In the genomic region with DNA sequence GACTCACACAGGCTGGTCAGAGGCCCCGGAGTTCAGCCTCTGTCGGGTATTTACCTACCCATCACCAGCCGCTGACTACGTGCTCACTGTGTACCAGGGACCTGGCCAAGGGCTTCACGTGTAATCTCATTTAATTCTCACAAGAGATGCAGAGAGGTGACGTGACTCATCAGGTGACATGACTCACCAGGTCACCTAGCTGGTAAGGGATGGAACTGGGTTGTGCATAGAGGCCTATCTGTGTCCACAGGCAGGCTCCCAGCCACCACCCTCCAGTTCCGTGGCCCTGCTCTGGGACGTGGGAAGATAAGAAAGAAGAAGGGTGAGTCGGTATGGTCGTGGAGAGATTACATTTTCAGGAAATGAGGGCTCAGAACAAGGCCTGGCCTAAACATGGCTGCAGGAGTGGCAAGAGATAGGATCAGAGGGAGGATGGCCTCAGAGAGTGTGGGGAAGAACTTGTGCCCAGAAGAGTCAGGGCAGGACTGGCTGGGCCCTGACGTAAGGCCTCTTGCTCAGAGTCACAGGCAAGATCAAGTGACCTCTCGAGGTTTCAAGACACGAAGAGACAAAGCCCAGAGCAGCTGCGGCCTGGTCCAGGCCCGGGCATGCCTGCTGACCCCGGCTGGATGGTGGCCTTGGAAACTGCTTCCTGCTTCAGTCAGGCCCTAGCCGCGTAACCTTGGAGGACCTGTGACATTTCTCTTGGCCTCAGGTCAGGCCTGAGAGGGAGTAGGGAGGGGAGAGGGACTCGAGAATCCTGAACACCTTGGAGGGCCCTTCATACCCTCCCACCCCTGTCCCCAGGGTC, we compare ENCODE assay signal across 2 cellular contexts.
A peak's percentile ranks its signal among the peaks of the same experiment; 100 is the strongest.
TF ChIP-seq lines count a peak whose summit lies in the region.

No MANE protein-coding gene starts in this region.

TF ChIP-seq in K562, 482 proteins besides CTCF, POLR2A, EP300 and RAD21 (continued from another document and continues in another):
- TF ChIP-seq PRPF4 (IDR thresholded peaks at IDR 0.05; ENCODE audit: insufficient read depth, low read depth, low read length, poor library complexity, severe bottlenecking), result no peak
- TF ChIP-seq, protein P1, sequence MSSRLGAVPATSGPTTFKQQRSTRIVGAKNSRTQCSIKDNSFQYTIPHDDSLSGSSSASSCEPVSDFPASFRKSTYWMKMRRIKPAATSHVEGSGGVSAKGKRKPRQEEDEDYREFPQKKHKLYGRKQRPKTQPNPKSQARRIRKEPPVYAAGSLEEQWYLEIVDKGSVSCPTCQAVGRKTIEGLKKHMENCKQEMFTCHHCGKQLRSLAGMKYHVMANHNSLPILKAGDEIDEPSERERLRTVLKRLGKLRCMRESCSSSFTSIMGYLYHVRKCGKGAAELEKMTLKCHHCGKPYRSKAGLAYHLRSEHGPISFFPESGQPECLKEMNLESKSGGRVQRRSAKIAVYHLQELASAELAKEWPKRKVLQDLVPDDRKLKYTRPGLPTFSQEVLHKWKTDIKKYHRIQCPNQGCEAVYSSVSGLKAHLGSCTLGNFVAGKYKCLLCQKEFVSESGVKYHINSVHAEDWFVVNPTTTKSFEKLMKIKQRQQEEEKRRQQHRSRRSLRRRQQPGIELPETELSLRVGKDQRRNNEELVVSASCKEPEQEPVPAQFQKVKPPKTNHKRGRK (tag; IDR thresholded peaks at IDR 0.05), result no peak
- TF ChIP-seq, protein P2, sequence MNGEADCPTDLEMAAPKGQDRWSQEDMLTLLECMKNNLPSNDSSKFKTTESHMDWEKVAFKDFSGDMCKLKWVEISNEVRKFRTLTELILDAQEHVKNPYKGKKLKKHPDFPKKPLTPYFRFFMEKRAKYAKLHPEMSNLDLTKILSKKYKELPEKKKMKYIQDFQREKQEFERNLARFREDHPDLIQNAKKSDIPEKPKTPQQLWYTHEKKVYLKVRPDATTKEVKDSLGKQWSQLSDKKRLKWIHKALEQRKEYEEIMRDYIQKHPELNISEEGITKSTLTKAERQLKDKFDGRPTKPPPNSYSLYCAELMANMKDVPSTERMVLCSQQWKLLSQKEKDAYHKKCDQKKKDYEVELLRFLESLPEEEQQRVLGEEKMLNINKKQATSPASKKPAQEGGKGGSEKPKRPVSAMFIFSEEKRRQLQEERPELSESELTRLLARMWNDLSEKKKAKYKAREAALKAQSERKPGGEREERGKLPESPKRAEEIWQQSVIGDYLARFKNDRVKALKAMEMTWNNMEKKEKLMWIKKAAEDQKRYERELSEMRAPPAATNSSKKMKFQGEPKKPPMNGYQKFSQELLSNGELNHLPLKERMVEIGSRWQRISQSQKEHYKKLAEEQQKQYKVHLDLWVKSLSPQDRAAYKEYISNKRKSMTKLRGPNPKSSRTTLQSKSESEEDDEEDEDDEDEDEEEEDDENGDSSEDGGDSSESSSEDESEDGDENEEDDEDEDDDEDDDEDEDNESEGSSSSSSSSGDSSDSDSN (IDR thresholded peaks at IDR 0.05; ENCODE audit: borderline replicate concordance in 1 of 2, low read depth in 2 of 2, low read length in 2 of 2), result peak; percentile 26 to 98; a peak in 3 of 4 replicates
- peak; percentile 92; the same call in 1 of the 2 replicates for TF ChIP-seq EZH2 (IDR thresholded peaks at IDR 0.05; ENCODE audit: borderline replicate concordance, low read depth, low read length)
- peak; percentile 99 for TF ChIP-seq ELF4 (CRISPR knock-in tag; IDR thresholded peaks at IDR 0.05)
- TF ChIP-seq NR4A1 (CRISPR knock-in tag; IDR thresholded peaks at IDR 0.05), result peak; percentile 97
- peak; percentile 99 for TF ChIP-seq NR4A1 (tag; IDR thresholded peaks at IDR 0.05)
- TF ChIP-seq, protein P3, sequence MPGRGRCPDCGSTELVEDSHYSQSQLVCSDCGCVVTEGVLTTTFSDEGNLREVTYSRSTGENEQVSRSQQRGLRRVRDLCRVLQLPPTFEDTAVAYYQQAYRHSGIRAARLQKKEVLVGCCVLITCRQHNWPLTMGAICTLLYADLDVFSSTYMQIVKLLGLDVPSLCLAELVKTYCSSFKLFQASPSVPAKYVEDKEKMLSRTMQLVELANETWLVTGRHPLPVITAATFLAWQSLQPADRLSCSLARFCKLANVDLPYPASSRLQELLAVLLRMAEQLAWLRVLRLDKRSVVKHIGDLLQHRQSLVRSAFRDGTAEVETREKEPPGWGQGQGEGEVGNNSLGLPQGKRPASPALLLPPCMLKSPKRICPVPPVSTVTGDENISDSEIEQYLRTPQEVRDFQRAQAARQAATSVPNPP (IDR thresholded peaks at IDR 0.05; ENCODE audit: borderline replicate concordance, insufficient read depth, insufficient read length), result no peak
- peak; percentile 74 for TF ChIP-seq EGR1 (conservative IDR thresholded peaks at IDR 0.05)
- TF ChIP-seq TEAD4 (IDR thresholded peaks at IDR 0.05; ENCODE audit: low read length), result peak; percentile 99
- no peak for TF ChIP-seq TEAD4 (CRISPR knock-in tag; IDR thresholded peaks at IDR 0.05; ENCODE audit: borderline replicate concordance)
- peak; percentile 99; the same call in 1 of the 2 replicates for TF ChIP-seq CC2D1A (IDR thresholded peaks at IDR 0.05)
- TF ChIP-seq ZNF766 (CRISPR knock-in tag; conservative IDR thresholded peaks at IDR 0.05), result peak; percentile 99
- TF ChIP-seq DNMT1 (IDR thresholded peaks at IDR 0.05), result peak; percentile 83; the same call in 1 of the 2 replicates
- peak; percentile 76 for TF ChIP-seq TAF1 (IDR thresholded peaks at IDR 0.05; ENCODE audit: control insufficient read depth, extremely low read depth, insufficient read depth, low read length, severe bottlenecking)
- TF ChIP-seq TOE1 (IDR thresholded peaks at IDR 0.05; ENCODE audit: borderline replicate concordance), result peak; percentile 92
- no peak for TF ChIP-seq TOE1 (CRISPR knock-in tag; IDR thresholded peaks at IDR 0.05; ENCODE audit: borderline replicate concordance, low read depth)
- peak; percentile 66 for TF ChIP-seq STAT5B (CRISPR knock-in tag; IDR thresholded peaks at IDR 0.05)
- peak; percentile 62 for TF ChIP-seq PHF20 (IDR thresholded peaks at IDR 0.05; ENCODE audit: partially characterized antibody)
- TF ChIP-seq GATAD2B (IDR thresholded peaks at IDR 0.05; ENCODE audit: borderline replicate concordance), result peak; percentile 97
- TF ChIP-seq, protein P4, sequence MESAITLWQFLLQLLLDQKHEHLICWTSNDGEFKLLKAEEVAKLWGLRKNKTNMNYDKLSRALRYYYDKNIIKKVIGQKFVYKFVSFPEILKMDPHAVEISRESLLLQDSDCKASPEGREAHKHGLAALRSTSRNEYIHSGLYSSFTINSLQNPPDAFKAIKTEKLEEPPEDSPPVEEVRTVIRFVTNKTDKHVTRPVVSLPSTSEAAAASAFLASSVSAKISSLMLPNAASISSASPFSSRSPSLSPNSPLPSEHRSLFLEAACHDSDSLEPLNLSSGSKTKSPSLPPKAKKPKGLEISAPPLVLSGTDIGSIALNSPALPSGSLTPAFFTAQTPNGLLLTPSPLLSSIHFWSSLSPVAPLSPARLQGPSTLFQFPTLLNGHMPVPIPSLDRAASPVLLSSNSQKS (CRISPR knock-in tag; IDR thresholded peaks at IDR 0.05), result no peak
- TF ChIP-seq ZNF764 (CRISPR knock-in tag; IDR thresholded peaks at IDR 0.05; ENCODE audit: low read depth), result no peak
- TF ChIP-seq TEAD1 (CRISPR knock-in tag; IDR thresholded peaks at IDR 0.05), result peak; percentile 97 to 98
- peak; percentile 100 for TF ChIP-seq GATAD2A (IDR thresholded peaks at IDR 0.05)
- TF ChIP-seq ATF1 (CRISPR knock-in tag; IDR thresholded peaks at IDR 0.05), result no peak
- peak; percentile 95 for TF ChIP-seq ATF1 (tag; IDR thresholded peaks at IDR 0.05)

TF ChIP-seq in HepG2, 621 proteins besides CTCF, POLR2A, EP300 and RAD21 (continued from another document and continues in another):
- TF ChIP-seq HNRNPH1 (optimal IDR thresholded peaks at IDR 0.05; ENCODE audit: low read depth, low read length) (no peak), ZNF782 (CRISPR knock-in tag; IDR thresholded peaks at IDR 0.05; ENCODE audit: borderline replicate concordance) (no peak), RNF2 (conservative IDR thresholded peaks at IDR 0.05; ENCODE audit: low read depth) (0 out of 2 replicates have a peak, but pooled peaks have one; percentile 37), XRCC5 (optimal IDR thresholded peaks at IDR 0.05; ENCODE audit: low read length) (no peak), NPAS2 (CRISPR knock-in tag; IDR thresholded peaks at IDR 0.05; ENCODE audit: borderline replicate concordance) (no peak), REL (CRISPR knock-in tag; conservative IDR thresholded peaks at IDR 0.05) (no peak), ZNF780A (CRISPR knock-in tag; IDR thresholded peaks at IDR 0.05) (no peak), NFE2L2 (IDR thresholded peaks at IDR 0.05; ENCODE audit: low read length) (no peak), SIN3A (IDR thresholded peaks at IDR 0.05; ENCODE audit: borderline replicate concordance, low read depth, low read length) (peak; percentile 69; the same call in 1 of the 2 replicates), ZNF256 (CRISPR knock-in tag; conservative IDR thresholded peaks at IDR 0.05) (no peak), ZNF766 (CRISPR knock-in tag; IDR thresholded peaks at IDR 0.05; ENCODE audit: borderline replicate concordance) (no peak), ZBTB7A (CRISPR knock-in tag; IDR thresholded peaks at IDR 0.05) (no peak), SRSF1 (optimal IDR thresholded peaks at IDR 0.05; ENCODE audit: low read depth, low read length) (no peak), ZBTB20 (CRISPR knock-in tag; IDR thresholded peaks at IDR 0.05; ENCODE audit: borderline replicate concordance, low read depth) (peak; percentile 49; the same call in 1 of the 2 replicates)
- TF ChIP-seq, protein P5, sequence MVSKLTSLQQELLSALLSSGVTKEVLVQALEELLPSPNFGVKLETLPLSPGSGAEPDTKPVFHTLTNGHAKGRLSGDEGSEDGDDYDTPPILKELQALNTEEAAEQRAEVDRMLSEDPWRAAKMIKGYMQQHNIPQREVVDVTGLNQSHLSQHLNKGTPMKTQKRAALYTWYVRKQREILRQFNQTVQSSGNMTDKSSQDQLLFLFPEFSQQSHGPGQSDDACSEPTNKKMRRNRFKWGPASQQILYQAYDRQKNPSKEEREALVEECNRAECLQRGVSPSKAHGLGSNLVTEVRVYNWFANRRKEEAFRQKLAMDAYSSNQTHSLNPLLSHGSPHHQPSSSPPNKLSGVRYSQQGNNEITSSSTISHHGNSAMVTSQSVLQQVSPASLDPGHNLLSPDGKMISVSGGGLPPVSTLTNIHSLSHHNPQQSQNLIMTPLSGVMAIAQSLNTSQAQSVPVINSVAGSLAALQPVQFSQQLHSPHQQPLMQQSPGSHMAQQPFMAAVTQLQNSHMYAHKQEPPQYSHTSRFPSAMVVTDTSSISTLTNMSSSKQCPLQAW (CRISPR knock-in tag; IDR thresholded peaks at IDR 0.05), result peak; percentile 90
- TF ChIP-seq, protein P6, sequence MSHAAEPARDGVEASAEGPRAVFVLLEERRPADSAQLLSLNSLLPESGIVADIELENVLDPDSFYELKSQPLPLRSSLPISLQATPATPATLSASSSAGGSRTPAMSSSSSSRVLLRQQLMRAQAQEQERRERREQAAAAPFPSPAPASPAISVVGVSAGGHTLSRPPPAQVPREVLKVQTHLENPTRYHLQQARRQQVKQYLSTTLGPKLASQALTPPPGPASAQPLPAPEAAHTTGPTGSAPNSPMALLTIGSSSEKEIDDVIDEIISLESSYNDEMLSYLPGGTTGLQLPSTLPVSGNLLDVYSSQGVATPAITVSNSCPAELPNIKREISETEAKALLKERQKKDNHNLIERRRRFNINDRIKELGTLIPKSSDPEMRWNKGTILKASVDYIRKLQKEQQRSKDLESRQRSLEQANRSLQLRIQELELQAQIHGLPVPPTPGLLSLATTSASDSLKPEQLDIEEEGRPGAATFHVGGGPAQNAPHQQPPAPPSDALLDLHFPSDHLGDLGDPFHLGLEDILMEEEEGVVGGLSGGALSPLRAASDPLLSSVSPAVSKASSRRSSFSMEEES (CRISPR knock-in tag; IDR thresholded peaks at IDR 0.05), result peak; percentile 91
- TF ChIP-seq, protein P7, sequence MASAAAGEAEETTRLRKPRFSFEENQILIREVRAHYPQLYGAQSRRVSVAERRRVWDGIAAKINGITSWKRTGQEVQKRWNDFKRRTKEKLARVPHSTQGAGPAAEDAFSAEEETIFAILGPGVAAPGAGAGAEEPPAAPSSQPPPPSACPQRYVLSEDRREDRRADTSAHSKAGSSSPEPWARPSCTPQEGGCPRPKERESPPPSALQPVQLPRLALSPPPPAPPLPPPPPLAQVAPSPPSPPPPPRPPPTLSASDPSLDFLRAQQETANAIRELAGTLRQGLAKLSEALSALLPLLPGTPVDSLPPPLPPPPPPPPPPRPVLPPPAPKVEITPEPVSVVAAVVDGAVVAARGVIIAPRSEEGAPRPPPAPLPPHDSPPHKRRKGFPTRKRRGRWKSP (CRISPR knock-in tag; IDR thresholded peaks at IDR 0.05), result 0 out of 2 replicates have a peak, but pooled peaks have one; percentile 73
- TF ChIP-seq, protein P8, sequence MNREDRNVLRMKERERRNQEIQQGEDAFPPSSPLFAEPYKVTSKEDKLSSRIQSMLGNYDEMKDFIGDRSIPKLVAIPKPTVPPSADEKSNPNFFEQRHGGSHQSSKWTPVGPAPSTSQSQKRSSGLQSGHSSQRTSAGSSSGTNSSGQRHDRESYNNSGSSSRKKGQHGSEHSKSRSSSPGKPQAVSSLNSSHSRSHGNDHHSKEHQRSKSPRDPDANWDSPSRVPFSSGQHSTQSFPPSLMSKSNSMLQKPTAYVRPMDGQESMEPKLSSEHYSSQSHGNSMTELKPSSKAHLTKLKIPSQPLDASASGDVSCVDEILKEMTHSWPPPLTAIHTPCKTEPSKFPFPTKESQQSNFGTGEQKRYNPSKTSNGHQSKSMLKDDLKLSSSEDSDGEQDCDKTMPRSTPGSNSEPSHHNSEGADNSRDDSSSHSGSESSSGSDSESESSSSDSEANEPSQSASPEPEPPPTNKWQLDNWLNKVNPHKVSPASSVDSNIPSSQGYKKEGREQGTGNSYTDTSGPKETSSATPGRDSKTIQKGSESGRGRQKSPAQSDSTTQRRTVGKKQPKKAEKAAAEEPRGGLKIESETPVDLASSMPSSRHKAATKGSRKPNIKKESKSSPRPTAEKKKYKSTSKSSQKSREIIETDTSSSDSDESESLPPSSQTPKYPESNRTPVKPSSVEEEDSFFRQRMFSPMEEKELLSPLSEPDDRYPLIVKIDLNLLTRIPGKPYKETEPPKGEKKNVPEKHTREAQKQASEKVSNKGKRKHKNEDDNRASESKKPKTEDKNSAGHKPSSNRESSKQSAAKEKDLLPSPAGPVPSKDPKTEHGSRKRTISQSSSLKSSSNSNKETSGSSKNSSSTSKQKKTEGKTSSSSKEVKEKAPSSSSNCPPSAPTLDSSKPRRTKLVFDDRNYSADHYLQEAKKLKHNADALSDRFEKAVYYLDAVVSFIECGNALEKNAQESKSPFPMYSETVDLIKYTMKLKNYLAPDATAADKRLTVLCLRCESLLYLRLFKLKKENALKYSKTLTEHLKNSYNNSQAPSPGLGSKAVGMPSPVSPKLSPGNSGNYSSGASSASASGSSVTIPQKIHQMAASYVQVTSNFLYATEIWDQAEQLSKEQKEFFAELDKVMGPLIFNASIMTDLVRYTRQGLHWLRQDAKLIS (CRISPR knock-in tag; IDR thresholded peaks at IDR 0.05), result no peak
- TF ChIP-seq, protein P9, sequence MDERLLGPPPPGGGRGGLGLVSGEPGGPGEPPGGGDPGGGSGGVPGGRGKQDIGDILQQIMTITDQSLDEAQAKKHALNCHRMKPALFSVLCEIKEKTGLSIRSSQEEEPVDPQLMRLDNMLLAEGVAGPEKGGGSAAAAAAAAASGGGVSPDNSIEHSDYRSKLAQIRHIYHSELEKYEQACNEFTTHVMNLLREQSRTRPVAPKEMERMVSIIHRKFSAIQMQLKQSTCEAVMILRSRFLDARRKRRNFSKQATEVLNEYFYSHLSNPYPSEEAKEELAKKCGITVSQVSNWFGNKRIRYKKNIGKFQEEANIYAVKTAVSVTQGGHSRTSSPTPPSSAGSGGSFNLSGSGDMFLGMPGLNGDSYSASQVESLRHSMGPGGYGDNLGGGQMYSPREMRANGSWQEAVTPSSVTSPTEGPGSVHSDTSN (CRISPR knock-in tag; IDR thresholded peaks at IDR 0.05), result no peak
- TF ChIP-seq, protein P10, sequence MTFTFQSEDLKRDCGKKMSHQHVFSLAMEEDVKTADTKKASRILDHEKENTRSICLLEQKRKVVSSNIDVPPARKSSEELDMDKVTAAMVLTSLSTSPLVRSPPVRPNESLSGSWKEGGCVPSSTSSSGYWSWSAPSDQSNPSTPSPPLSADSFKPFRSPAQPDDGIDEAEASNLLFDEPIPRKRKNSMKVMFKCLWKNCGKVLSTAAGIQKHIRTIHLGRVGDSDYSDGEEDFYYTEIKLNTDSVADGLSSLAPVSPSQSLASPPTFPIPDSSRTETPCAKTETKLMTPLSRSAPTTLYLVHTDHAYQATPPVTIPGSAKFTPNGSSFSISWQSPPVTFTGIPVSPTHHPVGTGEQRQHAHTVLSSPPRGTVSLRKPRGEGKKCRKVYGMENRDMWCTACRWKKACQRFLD (CRISPR knock-in tag; IDR thresholded peaks at IDR 0.05; ENCODE audit: borderline replicate concordance), result peak; percentile 36; the same call in 1 of the 2 replicates
